Comparison of ENCODE assay signal across 30 cellular contexts in genomic region chr2:70893186-70893585, GRCh38. TPM values are rescaled to one million over a fixed set of nuclear protein-coding genes. Genes with fewer than 3 reads are reported as not detected.
A peak's percentile ranks its signal among the peaks of the same experiment; 100 is the strongest.
DNase-seq lines count a peak whose midpoint lies in the region; ATAC-seq, FAIRE-seq and TF ChIP-seq lines count a peak whose summit lies in the region.
"Had no signal": no experiment of that assay in that cellular context is flagged by ENCODE, and none has a peak within 500 bp of the region (broad histone marks: within the 10 kb centered on the region; RNA-seq: fewer than 3 reads in every experiment).

No MANE protein-coding gene starts in this region.

- no peak overlapping the region for H3K4me2 ChIP-seq in H1 (ENCODE audit: insufficient read depth in 1 of 2, low read depth in 2 of 2, low read length in 2 of 2)
- no peak overlapping the region for H3K4me2 ChIP-seq in osteoblast (ENCODE audit: insufficient read depth, low read length)
- H3K4me2 ChIP-seq: BLaER1 had no signal

- CTCF ChIA-PET in H1 (lab: Charles Lee; ENCODE audit: partially characterized antibody): interaction anchor here (0.8 to 7.3 kb wide), 12 partner anchors 9 to 72 kb away, joined by 3 to 79 read pairs (median 4); no protein-coding TSS in a partner anchor

- no peak overlapping the region for H2BK20ac ChIP-seq in H1 (ENCODE audit: low read length)

- H3K4me1 ChIP-seq in H1 (replicated peaks in 1 of 4; ENCODE audit: control insufficient read depth in 3 of 4, insufficient read depth in 4 of 4, low read length in 3 of 4): peaks cover 0 to 23% (median 10%) of the 10 kb centered on the region in 4 experiments; a peak in 5 of 7 replicates
- no peaks in the 10 kb centered on the region for H3K4me1 ChIP-seq in osteoblast (ENCODE audit: insufficient read depth, low read length)
- H3K4me1 ChIP-seq in tibial nerve: peaks cover 0 to 27% (median 0%) of the 10 kb centered on the region in 4 donors
- H3K4me1 ChIP-seq: BE2C, BLaER1 had no signal

- H2BK15ac ChIP-seq in H1 (ENCODE audit: low read length): no peak overlapping the region

- H2AFZ ChIP-seq in H1 (ENCODE audit: low read length) (no peak overlapping the region), osteoblast (ENCODE audit: low read length) (no peak overlapping the region)

- H3K56ac ChIP-seq in H1 (replicated peaks; ENCODE audit: insufficient read length, low read depth, low read length): no peak overlapping the region

- H4K5ac ChIP-seq in H1 (ENCODE audit: insufficient read length, low read depth, low read length): no peak overlapping the region

- no peaks in the 10 kb centered on the region for H3K79me2 ChIP-seq in H1 (ENCODE audit: control insufficient read depth in 1 of 2, insufficient read depth in 2 of 2, low read length in 2 of 2)
- H3K79me2 ChIP-seq in osteoblast (ENCODE audit: insufficient read depth, low read length): no peaks in the 10 kb centered on the region

- no peaks in the 10 kb centered on the region for H3K79me1 ChIP-seq in H1 (ENCODE audit: low read depth, low read length)

- H3K4ac ChIP-seq in H1 (replicated peaks; ENCODE audit: insufficient read length, low read depth, low read length): no peak overlapping the region

- POLR2A ChIA-PET in H1 (lab: Charles Lee; ENCODE audit: partially characterized antibody): interaction anchor here (1.2 kb wide), 1 partner anchor 12 kb away, joined by 3 read pairs; no protein-coding TSS in a partner anchor

- no peaks in the 10 kb centered on the region; the same call in 1 of the 2 replicates for H3K23me2 ChIP-seq in H1 (ENCODE audit: low read depth, low read length)

- DNase-seq in GM20000 (ENCODE audit: low spot score) (peak; percentile 10), H7 (peak; percentile 16), H1 (ENCODE audit: low read depth in 1 of 2, low spot score in 2 of 2) (no peak), osteoblast (ENCODE audit: insufficient read length, low spot score, missing footprints) (peak; percentile 68), tibial nerve (ENCODE audit: low spot score in 2 of 2) (no peak), NCI-H1092 treated with DMSO at 0.1 percent for 48 hours (lab: John Stamatoyannopoulos, UW) (no peak)
- DNase-seq in stimulated activated CD4-positive, alpha-beta T cell treated with anti-CD3 and anti-CD28 coated beads, Interleukin-15, amount 100 ng/mL, for 24 hours: no peak
- DNase-seq: 8988T; ACHN; BE2C; C1 segment of cervical spinal cord; CD4-positive, alpha-beta memory T cell; CD4-positive, CD25-positive, alpha-beta regulatory T cell; CD8-positive, alpha-beta memory T cell; COR-L47; DMS 273 treated with DMSO at 0.1 percent for 48 hours; DMS153; DMS53; DMS79; DND-41; EL; GDM1 had no signal

- H3K14ac ChIP-seq in H1 (ENCODE audit: insufficient read length): no peak overlapping the region

- 44% methylated on average over 2 of the region's 2 CpGs; no CpG with 5 or more reads in 1 of the 2 experiments for WGBS in H1 (ENCODE audit: extremely low coverage in 1 of 2, insufficient coverage in 1 of 2, insufficient read length in 1 of 2, insufficient replicate concordance in 2 of 2, low coverage in 1 of 2, low lambda C conversion rate in 2 of 2, missing lambda C conversion rate in 1 of 2), 2 experiments
- WGBS in tibial nerve, 2 donors: 34 to 45% methylated on average over 2 of the region's 2 CpGs

- no peak for FAIRE-seq in H1 (lab: Jason Lieb, UNC)
- FAIRE-seq: A204.1, GM12891, GM19239 had no signal

- TF ChIP-seq RAD21 in H1 (IDR thresholded peaks at IDR 0.05 in 1 of 2, conservative IDR thresholded peaks at IDR 0.05 in 1 of 2; ENCODE audit: low read depth in 2 of 2, low read length in 2 of 2): no peak

- no peak overlapping the region for H2BK120ac ChIP-seq in H1 (replicated peaks; ENCODE audit: low read depth, low read length)

- H2AK5ac ChIP-seq in H1 (ENCODE audit: low read depth, low read length): no peak overlapping the region

- H3K27ac ChIP-seq in H1 (ENCODE audit: low read depth, low read length) (no peak overlapping the region), osteoblast (ENCODE audit: low read depth, low read length) (no peak overlapping the region), tibial nerve (no peak overlapping the region)
- H3K27ac ChIP-seq: BLaER1 had no signal

- H3K23ac ChIP-seq in H1 (ENCODE audit: insufficient read length): no peak overlapping the region

- peaks cover 100% of the 10 kb centered on the region for H3K27me3 ChIP-seq in H7 (ENCODE audit: control insufficient read depth, insufficient read depth, low read length)
- peaks cover 98 to 100% (median 100%) of the 10 kb centered on the region in 4 experiments for H3K27me3 ChIP-seq in H1 (replicated peaks in 1 of 4; ENCODE audit: control insufficient read depth in 3 of 4, extremely low read depth in 1 of 4, insufficient read depth in 3 of 4, low read length in 3 of 4)
- peaks cover 100% of the 10 kb centered on the region for H3K27me3 ChIP-seq in osteoblast (ENCODE audit: insufficient read depth, low read length)
- peaks cover 0 to 90% of the 10 kb centered on the region in 2 donors for H3K27me3 ChIP-seq in tibial nerve
- H3K27me3 ChIP-seq: BE2C had no signal

- no peak overlapping the region for H2BK5ac ChIP-seq in H1 (ENCODE audit: low read depth, low read length)

- H4K20me1 ChIP-seq in H1 (replicated peaks in 1 of 2; ENCODE audit: control insufficient read depth in 1 of 2, insufficient read depth in 2 of 2, low read length in 2 of 2) (peaks cover 19 to 44% of the 10 kb centered on the region in 2 experiments), osteoblast (ENCODE audit: insufficient read depth, low read length) (no peaks in the 10 kb centered on the region)

- H3K36me3 ChIP-seq in H7 (replicated peaks; ENCODE audit: control insufficient read depth, insufficient read depth, low read length) (no peaks in the 10 kb centered on the region), H1 (ENCODE audit: control insufficient read depth in 2 of 4, insufficient read depth in 4 of 4, low read length in 3 of 4) (no peaks in the 10 kb centered on the region), osteoblast (ENCODE audit: insufficient read depth, low read length) (no peaks in the 10 kb centered on the region), tibial nerve (no peaks in the 10 kb centered on the region)
- H3K36me3 ChIP-seq: BE2C, BLaER1 had no signal

- no peak for TF ChIP-seq CTCF in GM20000 (IDR thresholded peaks at IDR 0.05; ENCODE audit: extremely low read depth, missing control alignments)
- TF ChIP-seq CTCF in H1 (IDR thresholded peaks at IDR 0.05; ENCODE audit: control extremely low read depth in 1 of 3, insufficient read depth in 1 of 3, low read depth in 1 of 3, low read length in 3 of 3): no peak
- TF ChIP-seq CTCF in osteoblast (IDR thresholded peaks at IDR 0.05; ENCODE audit: extremely low read depth, low read depth, low read length): no peak
- no peak for TF ChIP-seq CTCF in tibial nerve (IDR thresholded peaks at IDR 0.05)

- H3K9ac ChIP-seq in H1 (replicated peaks in 1 of 4; ENCODE audit: extremely low read depth in 1 of 4, low read depth in 3 of 4, low read length in 3 of 4): no peak overlapping the region
- H3K9ac ChIP-seq: BLaER1 had no signal

- H4K8ac ChIP-seq in H1 (ENCODE audit: extremely low read depth, insufficient read depth, low read length): no peak overlapping the region

- no peak for TF ChIP-seq EP300 in H1 (IDR thresholded peaks at IDR 0.05; ENCODE audit: borderline replicate concordance in 1 of 2, low read depth in 2 of 2, low read length in 2 of 2)
- TF ChIP-seq EP300 in tibial nerve (IDR thresholded peaks at IDR 0.05): no peak

- TF ChIP-seq POLR2A in H1 (IDR thresholded peaks at IDR 0.05; ENCODE audit: control extremely low read depth in 1 of 2, low read depth in 2 of 2, low read length in 2 of 2): no peak
- TF ChIP-seq POLR2A in tibial nerve (IDR thresholded peaks at IDR 0.05): no peak

- no peaks in the 10 kb centered on the region for H3K9me3 ChIP-seq in H1 (ENCODE audit: insufficient read depth in 2 of 2, low read depth in 1 of 2, low read length in 1 of 2)
- H3K9me3 ChIP-seq in osteoblast (ENCODE audit: low read depth, low read length): no peaks in the 10 kb centered on the region
- H3K9me3 ChIP-seq in tibial nerve: no peaks in the 10 kb centered on the region
- H3K9me3 ChIP-seq: BE2C had no signal

- H2BK12ac ChIP-seq in H1 (ENCODE audit: low read depth, low read length): no peak overlapping the region

- no peak for ATAC-seq in GM21717 (IDR thresholded peaks at IDR 0.05; ENCODE audit: unreplicated experiment)

- H3K4me3 ChIP-seq in H7 (ENCODE audit: insufficient read depth, low read depth, low read length) (no peak overlapping the region), H1 (ENCODE audit: extremely low read depth in 1 of 4, insufficient read depth in 2 of 4, low read depth in 3 of 4, low read length in 4 of 4) (no peak overlapping the region), osteoblast (ENCODE audit: insufficient read depth, low read length) (no peak overlapping the region), tibial nerve (no peak overlapping the region)
- H3K4me3 ChIP-seq: BLaER1 had no signal

- no peak overlapping the region for H3K18ac ChIP-seq in H1 (ENCODE audit: extremely low read depth, low read length)

- no peak overlapping the region for H4K91ac ChIP-seq in H1 (replicated peaks; ENCODE audit: insufficient read length, low read length)

RNA-seq across cellular contexts. Expression of gene VAX2, which starts 7.2 kb away (rescaled TPM):
- total RNA-seq in H7 (2014; rRNA removed; shearing (Covaris generic)): not detected in 2 replicates
- total RNA-seq in H1 (2021; fragmentation: NEBNext Ultra II Directional; extraction: Animal tissue kit (Norgen Biotek cat#: 25700)): not detected in 2 replicates
- not detected in 2 replicates for polyA plus RNA-seq in H1 (2011; rRNA removed)
- 0.04 TPM for polyA plus RNA-seq in H1 (2011; cell fraction: cytosol; rRNA removed)
- polyA plus RNA-seq in H1 (2011; cell fraction: nucleus; rRNA removed): 0.14 TPM
- not detected in 4 replicates for polyA plus RNA-seq in H1 (2012, experiment 1 of 2)
- not detected for polyA plus RNA-seq in H1 (2012, experiment 2 of 2)
- not detected for polyA plus RNA-seq in H1 (2013, experiment 1 of 2)
- polyA plus RNA-seq in H1 (2013, experiment 2 of 2): not detected
- polyA minus RNA-seq in H1 (2011; rRNA and poly(A)+ RNA removed): not detected in 2 replicates
- polyA minus RNA-seq in H1 (2011; cell fraction: cytosol; rRNA and poly(A)+ RNA removed): not detected
- not detected for polyA minus RNA-seq in H1 (2011; cell fraction: nucleus; rRNA and poly(A)+ RNA removed)
- total RNA-seq in osteoblast: 4.1 and 4.3 TPM in 2 replicates
- 1 to 10 TPM in 2 of 4 donors, under 1 TPM in 2; 0.44 to 3.3 (median 1.2) TPM for total RNA-seq in tibial nerve
- total RNA-seq: CD4-positive, alpha-beta memory T cell; CD4-positive, CD25-positive, alpha-beta regulatory T cell; CD8-positive, alpha-beta memory T cell had no signal
- polyA plus RNA-seq: CD14-positive monocyte; CD4-positive, alpha-beta memory T cell; CD4-positive, CD25-positive, alpha-beta regulatory T cell; CD8-positive, alpha-beta memory T cell had no signal

RNA-seq across cellular contexts. Expression of gene ATP6V1B1, which starts 42.5 kb away (rescaled TPM):
- 0.14 TPM in 1 of 2 replicates, not detected in the other for total RNA-seq in H7 (2014; rRNA removed; shearing (Covaris generic))
- not detected in 2 replicates for total RNA-seq in H1 (2021; fragmentation: NEBNext Ultra II Directional; extraction: Animal tissue kit (Norgen Biotek cat#: 25700))
- polyA plus RNA-seq in H1 (2011; rRNA removed): 0.17 TPM in 1 of 2 replicates, not detected in the other
- not detected for polyA plus RNA-seq in H1 (2011; cell fraction: cytosol; rRNA removed)
- 0.31 TPM for polyA plus RNA-seq in H1 (2011; cell fraction: nucleus; rRNA removed)
- 0.18 to 0.19 TPM in 2 of 4 replicates, not detected in the others for polyA plus RNA-seq in H1 (2012, experiment 1 of 2)
- polyA plus RNA-seq in H1 (2012, experiment 2 of 2): not detected
- 0.04 TPM for polyA plus RNA-seq in H1 (2013, experiment 1 of 2)
- polyA plus RNA-seq in H1 (2013, experiment 2 of 2): not detected
- not detected in 2 replicates for polyA minus RNA-seq in H1 (2011; rRNA and poly(A)+ RNA removed)
- not detected for polyA minus RNA-seq in H1 (2011; cell fraction: cytosol; rRNA and poly(A)+ RNA removed)
- polyA minus RNA-seq in H1 (2011; cell fraction: nucleus; rRNA and poly(A)+ RNA removed): not detected
- total RNA-seq in osteoblast (0.88 and 2.5 TPM in 2 replicates), tibial nerve (1 to 10 TPM in 2 of 4 donors, not detected in 2; 1.2 to 2.5 TPM)
- total RNA-seq: CD4-positive, alpha-beta memory T cell; CD4-positive, CD25-positive, alpha-beta regulatory T cell; CD8-positive, alpha-beta memory T cell had no signal
- polyA plus RNA-seq: CD14-positive monocyte; CD4-positive, alpha-beta memory T cell; CD4-positive, CD25-positive, alpha-beta regulatory T cell; CD8-positive, alpha-beta memory T cell had no signal

RNA-seq across cellular contexts. Expression of gene CD207, which starts 57.6 kb away (rescaled TPM):
- not detected in 2 replicates for total RNA-seq in H7 (2014; rRNA removed; shearing (Covaris generic))
- not detected in 2 replicates for total RNA-seq in H1 (2021; fragmentation: NEBNext Ultra II Directional; extraction: Animal tissue kit (Norgen Biotek cat#: 25700))
- polyA plus RNA-seq in H1 (2011; rRNA removed): not detected in 2 replicates
- not detected for polyA plus RNA-seq in H1 (2011; cell fraction: cytosol; rRNA removed)
- not detected for polyA plus RNA-seq in H1 (2011; cell fraction: nucleus; rRNA removed)
- polyA plus RNA-seq in H1 (2012, experiment 1 of 2): not detected in 4 replicates
- polyA plus RNA-seq in H1 (2012, experiment 2 of 2): not detected
- polyA plus RNA-seq in H1 (2013, experiment 1 of 2): not detected
- polyA plus RNA-seq in H1 (2013, experiment 2 of 2): not detected
- polyA minus RNA-seq in H1 (2011; rRNA and poly(A)+ RNA removed): not detected in 2 replicates
- polyA minus RNA-seq in H1 (2011; cell fraction: cytosol; rRNA and poly(A)+ RNA removed): not detected
- not detected for polyA minus RNA-seq in H1 (2011; cell fraction: nucleus; rRNA and poly(A)+ RNA removed)
- total RNA-seq in osteoblast (not detected in 2 replicates), tibial nerve (under 1 TPM in 1 of 4 donors, not detected in 3; 0.21 TPM)
- total RNA-seq: CD4-positive, alpha-beta memory T cell; CD4-positive, CD25-positive, alpha-beta regulatory T cell; CD8-positive, alpha-beta memory T cell; Daoy had no signal
- polyA plus RNA-seq: AG04450; CD14-positive monocyte; CD4-positive, alpha-beta memory T cell; CD4-positive, CD25-positive, alpha-beta regulatory T cell; CD8-positive, alpha-beta memory T cell had no signal

Comparison
In these comparisons a context has a peak if more than half of its experiments do, and no peak if none do; other contexts are left out.
1. DNase-seq: peak in GM20000 (single experiment), H7 (single experiment) and osteoblast (single experiment); none in H1 (0 of 2), tibial nerve (0 of 2), NCI-H1092 treated with DMSO at 0.1 percent for 48 hours (single experiment) and stimulated activated CD4-positive, alpha-beta T cell treated with anti-CD3 and anti-CD28 coated beads, Interleukin-15, amount 100 ng/mL, for 24 hours (single experiment).